ENCODE assay signal across 8 cellular contexts in genomic region chr9:124894741-124895170, GRCh38. TPM values are rescaled to one million over a fixed set of nuclear protein-coding genes. Genes with fewer than 3 reads are reported as not detected.
DNase-seq lines count a peak whose midpoint lies in the region; ATAC-seq, FAIRE-seq and TF ChIP-seq lines count a peak whose summit lies in the region.

No MANE protein-coding gene starts in this region.

- in situ Hi-C loops in brain microvascular endothelial cell (cut with HindIII; ENCODE audit: low pct_ligation_motif_present, low sequenced_read_pairs) = no loop called here
- in situ Hi-C loops in HepG2 (cut with HindIII; ENCODE audit: extremely low pct_ligation_motif_present, low pct_unique_long_range_greater_than_20kb) = no loop called here

- H3K4me3 ChIP-seq in A673 (ENCODE audit: low read depth, low read length, poor library complexity, severe bottlenecking) = no peak overlapping the region
- H3K4me3 ChIP-seq in PC-3 (ENCODE audit: low read length) = no peak overlapping the region
- no peak overlapping the region for H3K4me3 ChIP-seq in brain microvascular endothelial cell (ENCODE audit: low read depth, low read length)
- no peak overlapping the region for H3K4me3 ChIP-seq in HepG2 (replicated peaks in 1 of 3; ENCODE audit: insufficient read depth in 1 of 3, low read depth in 2 of 3, low read length in 3 of 3)
- H3K4me3 ChIP-seq in prostate gland = no peak overlapping the region

- H3K9ac ChIP-seq in PC-3 (ENCODE audit: low read length) (no peak overlapping the region), HepG2 (ENCODE audit: insufficient read depth, low read depth, low read length) (no peak overlapping the region)

- H3K4me2 ChIP-seq in PC-3 (ENCODE audit: low read length) = no peak overlapping the region
- no peak overlapping the region for H3K4me2 ChIP-seq in HepG2 (ENCODE audit: low read depth, low read length)

- H3K4me1 ChIP-seq in A673 (ENCODE audit: insufficient read depth, low read length, poor library complexity, severe bottlenecking) (peaks cover 6% of the 10 kb centered on the region), PC-3 (ENCODE audit: insufficient read depth, low read length) (no peaks in the 10 kb centered on the region), HepG2 (ENCODE audit: insufficient read depth, low read length) (peaks cover 23% of the 10 kb centered on the region), prostate gland (replicated peaks) (no peaks in the 10 kb centered on the region)

- H3F3A ChIP-seq in PC-3 (ENCODE audit: low read length, unreplicated experiment) = no peaks in the 10 kb centered on the region

- no peak overlapping the region for H3K27ac ChIP-seq in A673 (ENCODE audit: low read depth, low read length, poor library complexity, severe bottlenecking)
- H3K27ac ChIP-seq in PC-3 (ENCODE audit: low read length) = no peak overlapping the region
- H3K27ac ChIP-seq in brain microvascular endothelial cell = no peak overlapping the region
- no peak overlapping the region for H3K27ac ChIP-seq in HepG2 (ENCODE audit: extremely low read length, insufficient read depth, low read length)
- no peak overlapping the region for H3K27ac ChIP-seq in prostate gland

- BruUV-seq in A673 (replicated peaks; lab: Mats Ljungman, UMichigan) = no TSS peak
- no TSS peak for BruUV-seq in PC-3 (replicated peaks; lab: Mats Ljungman, UMichigan)
- BruUV-seq in HepG2 (replicated peaks; lab: Mats Ljungman, UMichigan) = no TSS peak

- POLR2A ChIA-PET in A673 (lab: Charles Lee; ENCODE audit: low non-redundant PET) = no interaction called here
- POLR2A ChIA-PET in PC-3 (lab: Charles Lee; ENCODE audit: unreplicated experiment) = no interaction called here
- POLR2A ChIA-PET in HepG2 (lab: Yijun Ruan, JAX) = no interaction called here

- H3K36me3 ChIP-seq in A673 (ENCODE audit: insufficient read depth, low read length, poor library complexity, severe bottlenecking) = peaks cover 7% of the 10 kb centered on the region
- no peaks in the 10 kb centered on the region for H3K36me3 ChIP-seq in PC-3 (ENCODE audit: low read depth, low read length)
- H3K36me3 ChIP-seq in brain microvascular endothelial cell (replicated peaks) = peaks cover 17% of the 10 kb centered on the region
- peaks cover 13 to 44% of the 10 kb centered on the region in 2 experiments; a peak in 4 of 5 replicates for H3K36me3 ChIP-seq in HepG2 (replicated peaks in 1 of 2; ENCODE audit: control insufficient read depth in 1 of 2, insufficient read depth in 2 of 2, low read length in 2 of 2)
- H3K36me3 ChIP-seq in prostate gland = peaks cover 2 to 6% of the 10 kb centered on the region in 2 donors

- no peak overlapping the region for H2AFZ ChIP-seq in PC-3 (ENCODE audit: low read length)
- H2AFZ ChIP-seq in HepG2 (ENCODE audit: low read length) = no peak overlapping the region

- peak; percentile 83 for DNase-seq in A673 (ENCODE audit: low spot score)
- DNase-seq in ELR (ENCODE audit: low read depth) = peak; percentile 64
- DNase-seq in PC-3 = peak; percentile 39
- DNase-seq in brain microvascular endothelial cell = peak; percentile 48
- peak; percentile 12 for DNase-seq in HepG2 (ENCODE audit: low spot score)
- DNase-seq in NCI-H146 (lab: John Stamatoyannopoulos, UW) = no peak
- DNase-seq in prostate gland (ENCODE audit: low spot score) = no peak

- TF ChIP-seq CTCF in A673 (conservative IDR thresholded peaks at IDR 0.05; ENCODE audit: low read depth, low read length) (peak; percentile 69), PC-3 (conservative IDR thresholded peaks at IDR 0.05; ENCODE audit: low read depth, low read length) (peak; percentile 58), brain microvascular endothelial cell (IDR thresholded peaks at IDR 0.05; ENCODE audit: low read depth, low read length, missing control alignments) (peak; percentile 71), HepG2 (CRISPR knock-in tag; IDR thresholded peaks at IDR 0.05) (peak; percentile 59), prostate gland (IDR thresholded peaks at IDR 0.05) (peak in 2 of 4 experiments; percentile 21 to 30)

- no peaks in the 10 kb centered on the region for H4K20me1 ChIP-seq in PC-3 (ENCODE audit: low read length)
- no peaks in the 10 kb centered on the region for H4K20me1 ChIP-seq in HepG2 (ENCODE audit: insufficient read depth, low read length)

- TF ChIP-seq EP300 in HepG2 (IDR thresholded peaks at IDR 0.05; ENCODE audit: low read depth in 2 of 2, low read length in 2 of 2) (no peak), HepG2 (CRISPR knock-in tag; IDR thresholded peaks at IDR 0.05; ENCODE audit: borderline replicate concordance) (no peak)

- H3K79me2 ChIP-seq in PC-3 (ENCODE audit: low read length) (no peaks in the 10 kb centered on the region), HepG2 (ENCODE audit: insufficient read depth, low read length) (no peaks in the 10 kb centered on the region)

- H3K9me3 ChIP-seq in A673 (ENCODE audit: low read depth, low read length, poor library complexity, severe bottlenecking) (no peaks in the 10 kb centered on the region), PC-3 (ENCODE audit: low read length) (no peaks in the 10 kb centered on the region), HepG2 (ENCODE audit: low read length) (no peaks in the 10 kb centered on the region), prostate gland (no peaks in the 10 kb centered on the region)

- CTCF ChIA-PET in A673 (lab: Charles Lee) = no interaction called here
- CTCF ChIA-PET in PC-3 (lab: Charles Lee) = no interaction called here
- CTCF ChIA-PET in HepG2 (lab: Yijun Ruan, JAX; ENCODE audit: low intra/inter-chr PET ratio, low total read pairs) = no interaction called here

- intact Hi-C loops in A673 (cut with micrococcal nuclease; ENCODE audit: unreplicated experiment) = loop anchor here (1.0 kb wide), 1 partner anchor 120 kb away; no protein-coding TSS in a partner anchor
- intact Hi-C loops in PC-3 (cut with micrococcal nuclease) = loop anchor here (1.0 kb wide), 1 partner anchor 123 kb away; the partner anchor contains the start of gene NR6A1
- intact Hi-C loops in HepG2 (cut with micrococcal nuclease; ENCODE audit: unreplicated experiment) = no loop called here
- intact Hi-C loops in prostate gland (cut with DNase I) = no loop called here

- TF ChIP-seq POLR2A in HepG2 (IDR thresholded peaks at IDR 0.05; ENCODE audit: insufficient read depth in 1 of 2, low read depth in 2 of 2, low read length in 2 of 2) (no peak), prostate gland (IDR thresholded peaks at IDR 0.05) (no peak)

- no peaks in the 10 kb centered on the region for H3K9me2 ChIP-seq in PC-3 (replicated peaks; ENCODE audit: low read length)

- ATAC-seq in PC-3 (peak; percentile 48), HepG2 (no peak; the same call in 2 of the 3 replicates), HG03469 (IDR thresholded peaks at IDR 0.05; ENCODE audit: unreplicated experiment) (no peak)

- no peaks in the 10 kb centered on the region for H3K27me3 ChIP-seq in A673 (replicated peaks; ENCODE audit: insufficient read depth, low read depth, low read length, poor library complexity)
- H3K27me3 ChIP-seq in PC-3 (ENCODE audit: low read length) = no peaks in the 10 kb centered on the region
- no peaks in the 10 kb centered on the region for H3K27me3 ChIP-seq in brain microvascular endothelial cell (replicated peaks)
- no peaks in the 10 kb centered on the region for H3K27me3 ChIP-seq in HepG2 (ENCODE audit: control insufficient read depth in 1 of 2, insufficient read depth in 2 of 2, low read length in 2 of 2)
- no peaks in the 10 kb centered on the region for H3K27me3 ChIP-seq in prostate gland (replicated peaks; ENCODE audit: insufficient read depth)

- TF ChIP-seq RAD21 in HepG2 (CRISPR knock-in tag; IDR thresholded peaks at IDR 0.05) = peak; percentile 21; the same call in 1 of the 2 replicates

- peak; percentile 77 for FAIRE-seq in HepG2 (lab: Jason Lieb, UNC)

RNA-seq across cellular contexts. Expression of gene ARPC5L, which starts 32.8 kb away (rescaled TPM):
- total RNA-seq in A673 (2021) (73.3 and 73.9 TPM in 2 replicates), PC-3 (2014; rRNA removed) (54.5 and 63.0 TPM in 2 replicates), HepG2 (2016; rRNA removed; fragmentation: Illumina TruSeq; extraction: Trizol) (33.8 and 35.4 TPM in 2 replicates), prostate gland (10 to 100 TPM; 27.8 to 41.1 TPM)
- 21.4 and 25.6 TPM in 2 replicates for total RNA-seq in HepG2 (2016; cell fraction: cytosol; rRNA removed; fragmentation: Illumina TruSeq; extraction: Trizol; ENCODE audit: low read depth)
- total RNA-seq in HepG2 (2016; cell fraction: insoluble cytoplasmic fraction; rRNA removed; fragmentation: Illumina TruSeq; extraction: Trizol) = 32.9 and 34.8 TPM in 2 replicates
- total RNA-seq in HepG2 (2016; cell fraction: membrane; rRNA removed; fragmentation: Illumina TruSeq; extraction: Trizol) = 37.4 and 43.6 TPM in 2 replicates
- total RNA-seq in HepG2 (2016; cell fraction: nucleus; rRNA removed; fragmentation: Illumina TruSeq; extraction: Trizol) = 17.1 and 19.2 TPM in 2 replicates
- 23.6 and 29.9 TPM in 2 replicates for polyA plus RNA-seq in HepG2 (2011; rRNA removed)
- polyA plus RNA-seq in HepG2 (2011; cell fraction: cytosol; rRNA removed) = 24.8 and 25.8 TPM in 2 replicates
- 14.2 and 16.9 TPM in 2 replicates for polyA plus RNA-seq in HepG2 (2011; cell fraction: nucleus; rRNA removed)
- polyA plus RNA-seq in HepG2 (2012) = 23.8 and 28.3 TPM in 2 replicates
- 38.1 and 45.8 TPM in 2 replicates for polyA plus RNA-seq in HepG2 (2016; cell fraction: cytosol; fragmentation: Illumina TruSeq; extraction: Trizol; ENCODE audit: low read depth)
- 52.1 and 52.2 TPM in 2 replicates for polyA plus RNA-seq in HepG2 (2016; cell fraction: insoluble cytoplasmic fraction; fragmentation: Illumina TruSeq; extraction: Trizol; ENCODE audit: low read depth)
- 48.0 and 55.5 TPM in 2 replicates for polyA plus RNA-seq in HepG2 (2016; cell fraction: membrane; fragmentation: Illumina TruSeq; extraction: Trizol; ENCODE audit: low read depth)
- 58.5 and 61.4 TPM in 2 replicates for polyA plus RNA-seq in HepG2 (2016; cell fraction: nucleus; fragmentation: Illumina TruSeq; extraction: Trizol; ENCODE audit: insufficient read depth, low read depth)
- 9.0 and 35.1 TPM in 2 replicates for polyA minus RNA-seq in HepG2 (2011; rRNA and poly(A)+ RNA removed; ENCODE audit: low replicate concordance)
- polyA minus RNA-seq in HepG2 (2011; cell fraction: cytosol; rRNA and poly(A)+ RNA removed) = 8.1 and 9.9 TPM in 2 replicates
- polyA minus RNA-seq in HepG2 (2011; cell fraction: nucleus; rRNA and poly(A)+ RNA removed) = 10.1 and 10.8 TPM in 2 replicates

RNA-seq across cellular contexts. Expression of gene RPL35, which starts 33.0 kb away (rescaled TPM):
- total RNA-seq in A673 (2021) = 1,564 and 1,637 TPM in 2 replicates
- 1,981 and 2,242 TPM in 2 replicates for total RNA-seq in PC-3 (2014; rRNA removed)
- total RNA-seq in HepG2 (2016; rRNA removed; fragmentation: Illumina TruSeq; extraction: Trizol) = 2,153 and 2,627 TPM in 2 replicates
- total RNA-seq in HepG2 (2016; cell fraction: cytosol; rRNA removed; fragmentation: Illumina TruSeq; extraction: Trizol; ENCODE audit: low read depth) = 3,385 and 3,407 TPM in 2 replicates
- total RNA-seq in HepG2 (2016; cell fraction: insoluble cytoplasmic fraction; rRNA removed; fragmentation: Illumina TruSeq; extraction: Trizol) = 2,139 and 2,989 TPM in 2 replicates
- total RNA-seq in HepG2 (2016; cell fraction: membrane; rRNA removed; fragmentation: Illumina TruSeq; extraction: Trizol) = 3,807 and 4,143 TPM in 2 replicates
- 683 and 708 TPM in 2 replicates for total RNA-seq in HepG2 (2016; cell fraction: nucleus; rRNA removed; fragmentation: Illumina TruSeq; extraction: Trizol)
- 2,935 and 3,116 TPM in 2 replicates for polyA plus RNA-seq in HepG2 (2011; rRNA removed)
- polyA plus RNA-seq in HepG2 (2011; cell fraction: cytosol; rRNA removed) = 2,953 and 3,054 TPM in 2 replicates
- polyA plus RNA-seq in HepG2 (2011; cell fraction: nucleus; rRNA removed) = 616 and 803 TPM in 2 replicates
- 2,083 and 2,112 TPM in 2 replicates for polyA plus RNA-seq in HepG2 (2012)
- 3,684 and 3,704 TPM in 2 replicates for polyA plus RNA-seq in HepG2 (2016; cell fraction: cytosol; fragmentation: Illumina TruSeq; extraction: Trizol; ENCODE audit: low read depth)
- polyA plus RNA-seq in HepG2 (2016; cell fraction: insoluble cytoplasmic fraction; fragmentation: Illumina TruSeq; extraction: Trizol; ENCODE audit: low read depth) = 2,597 and 2,813 TPM in 2 replicates
- polyA plus RNA-seq in HepG2 (2016; cell fraction: membrane; fragmentation: Illumina TruSeq; extraction: Trizol; ENCODE audit: low read depth) = 3,334 and 3,770 TPM in 2 replicates
- 1,227 and 1,286 TPM in 2 replicates for polyA plus RNA-seq in HepG2 (2016; cell fraction: nucleus; fragmentation: Illumina TruSeq; extraction: Trizol; ENCODE audit: insufficient read depth, low read depth)
- polyA minus RNA-seq in HepG2 (2011; rRNA and poly(A)+ RNA removed; ENCODE audit: low replicate concordance) = 387 and 1,363 TPM in 2 replicates
- 205 and 223 TPM in 2 replicates for polyA minus RNA-seq in HepG2 (2011; cell fraction: cytosol; rRNA and poly(A)+ RNA removed)
- 118 and 163 TPM in 2 replicates for polyA minus RNA-seq in HepG2 (2011; cell fraction: nucleus; rRNA and poly(A)+ RNA removed)
- total RNA-seq in prostate gland = 1,000 to 10,000 TPM; 1,539 to 2,854 TPM

RNA-seq across cellular contexts. Expression of gene WDR38, which starts 41.5 kb away (rescaled TPM):
- total RNA-seq in A673 (2021) = not detected in 2 replicates
- not detected in 2 replicates for total RNA-seq in PC-3 (2014; rRNA removed)
- total RNA-seq in HepG2 (2016; rRNA removed; fragmentation: Illumina TruSeq; extraction: Trizol) = not detected in 2 replicates
- not detected in 2 replicates for total RNA-seq in HepG2 (2016; cell fraction: cytosol; rRNA removed; fragmentation: Illumina TruSeq; extraction: Trizol; ENCODE audit: low read depth)
- total RNA-seq in HepG2 (2016; cell fraction: insoluble cytoplasmic fraction; rRNA removed; fragmentation: Illumina TruSeq; extraction: Trizol) = not detected in 2 replicates
- not detected in 2 replicates for total RNA-seq in HepG2 (2016; cell fraction: membrane; rRNA removed; fragmentation: Illumina TruSeq; extraction: Trizol)
- not detected in 2 replicates for total RNA-seq in HepG2 (2016; cell fraction: nucleus; rRNA removed; fragmentation: Illumina TruSeq; extraction: Trizol)
- polyA plus RNA-seq in HepG2 (2011; rRNA removed) = not detected in 2 replicates
- polyA plus RNA-seq in HepG2 (2011; cell fraction: cytosol; rRNA removed) = not detected in 2 replicates
- polyA plus RNA-seq in HepG2 (2011; cell fraction: nucleus; rRNA removed) = not detected in 2 replicates
- polyA plus RNA-seq in HepG2 (2012) = 0.11 TPM in 1 of 2 replicates, not detected in the other
- polyA plus RNA-seq in HepG2 (2016; cell fraction: cytosol; fragmentation: Illumina TruSeq; extraction: Trizol; ENCODE audit: low read depth) = not detected in 2 replicates
- not detected in 2 replicates for polyA plus RNA-seq in HepG2 (2016; cell fraction: insoluble cytoplasmic fraction; fragmentation: Illumina TruSeq; extraction: Trizol; ENCODE audit: low read depth)
- not detected in 2 replicates for polyA plus RNA-seq in HepG2 (2016; cell fraction: membrane; fragmentation: Illumina TruSeq; extraction: Trizol; ENCODE audit: low read depth)
- polyA plus RNA-seq in HepG2 (2016; cell fraction: nucleus; fragmentation: Illumina TruSeq; extraction: Trizol; ENCODE audit: insufficient read depth, low read depth) = not detected in 2 replicates
- not detected in 2 replicates for polyA minus RNA-seq in HepG2 (2011; rRNA and poly(A)+ RNA removed; ENCODE audit: low replicate concordance)
- polyA minus RNA-seq in HepG2 (2011; cell fraction: cytosol; rRNA and poly(A)+ RNA removed) = not detected in 2 replicates
- polyA minus RNA-seq in HepG2 (2011; cell fraction: nucleus; rRNA and poly(A)+ RNA removed) = not detected in 2 replicates
- total RNA-seq in prostate gland = not detected

RNA-seq across cellular contexts. Expression of gene GOLGA1, which starts 46.1 kb away (rescaled TPM):
- total RNA-seq in A673 (2021) (21.7 and 23.9 TPM in 2 replicates), PC-3 (2014; rRNA removed) (8.6 and 13.2 TPM in 2 replicates), HepG2 (2016; rRNA removed; fragmentation: Illumina TruSeq; extraction: Trizol) (15.9 and 21.5 TPM in 2 replicates), prostate gland (10 to 100 TPM; 12.5 to 28.3 TPM)
- total RNA-seq in HepG2 (2016; cell fraction: cytosol; rRNA removed; fragmentation: Illumina TruSeq; extraction: Trizol; ENCODE audit: low read depth) = 4.8 and 5.5 TPM in 2 replicates
- total RNA-seq in HepG2 (2016; cell fraction: insoluble cytoplasmic fraction; rRNA removed; fragmentation: Illumina TruSeq; extraction: Trizol) = 16.2 and 20.8 TPM in 2 replicates
- total RNA-seq in HepG2 (2016; cell fraction: membrane; rRNA removed; fragmentation: Illumina TruSeq; extraction: Trizol) = 9.3 and 10.8 TPM in 2 replicates
- total RNA-seq in HepG2 (2016; cell fraction: nucleus; rRNA removed; fragmentation: Illumina TruSeq; extraction: Trizol) = 14.3 and 19.2 TPM in 2 replicates
- 12.3 and 12.7 TPM in 2 replicates for polyA plus RNA-seq in HepG2 (2011; rRNA removed)
- polyA plus RNA-seq in HepG2 (2011; cell fraction: cytosol; rRNA removed) = 8.2 and 8.4 TPM in 2 replicates
- polyA plus RNA-seq in HepG2 (2011; cell fraction: nucleus; rRNA removed) = 46.1 and 49.0 TPM in 2 replicates
- 7.6 and 9.7 TPM in 2 replicates for polyA plus RNA-seq in HepG2 (2012)
- 1.4 and 2.1 TPM in 2 replicates for polyA plus RNA-seq in HepG2 (2016; cell fraction: cytosol; fragmentation: Illumina TruSeq; extraction: Trizol; ENCODE audit: low read depth)
- polyA plus RNA-seq in HepG2 (2016; cell fraction: insoluble cytoplasmic fraction; fragmentation: Illumina TruSeq; extraction: Trizol; ENCODE audit: low read depth) = 17.9 and 18.5 TPM in 2 replicates
- 4.2 and 4.8 TPM in 2 replicates for polyA plus RNA-seq in HepG2 (2016; cell fraction: membrane; fragmentation: Illumina TruSeq; extraction: Trizol; ENCODE audit: low read depth)
- polyA plus RNA-seq in HepG2 (2016; cell fraction: nucleus; fragmentation: Illumina TruSeq; extraction: Trizol; ENCODE audit: insufficient read depth, low read depth) = 24.4 and 27.4 TPM in 2 replicates
- 10.4 and 15.7 TPM in 2 replicates for polyA minus RNA-seq in HepG2 (2011; rRNA and poly(A)+ RNA removed; ENCODE audit: low replicate concordance)
- polyA minus RNA-seq in HepG2 (2011; cell fraction: cytosol; rRNA and poly(A)+ RNA removed) = 5.7 and 8.4 TPM in 2 replicates
- polyA minus RNA-seq in HepG2 (2011; cell fraction: nucleus; rRNA and poly(A)+ RNA removed) = 12.0 and 16.7 TPM in 2 replicates

Comparison
In these comparisons a context has a peak if more than half of its experiments do, and no peak if none do; other contexts are left out.
1. DNase-seq: peak in A673 (single experiment), ELR (single experiment), PC-3 (single experiment), brain microvascular endothelial cell (single experiment) and HepG2 (single experiment); none in NCI-H146 (single experiment) and prostate gland (single experiment).
2. intact Hi-C loops: an anchor here in A673 (1.0 kb wide) and PC-3 (1.0 kb wide); none called in HepG2 and prostate gland.